Comparison of ENCODE assay signal across 9 cellular contexts in genomic region chr1:65791860-65792670, GRCh38. TPM values are rescaled to one million over a fixed set of nuclear protein-coding genes. Genes with fewer than 3 reads are reported as not detected.
DNase-seq lines count a peak whose midpoint lies in the region; ATAC-seq and TF ChIP-seq lines count a peak whose summit lies in the region.
"Had no signal": no experiment of that assay in that cellular context is flagged by ENCODE, and none has a peak within 500 bp of the region (broad histone marks: within the 10 kb centered on the region; RNA-seq: fewer than 3 reads in every experiment).

No MANE protein-coding gene starts in this region.

- no peak overlapping the region for H3K27ac Mint-ChIP-seq in Calu3 (ENCODE audit: unreplicated experiment)
- H3K27ac Mint-ChIP-seq: stimulated activated effector memory CD8-positive, alpha-beta T cell treated with anti-CD3 and anti-CD28 coated beads, Interleukin-12 subunit alpha, Interleukin-12 subunit beta, amount 100 ng/mL, for 72 hours had no signal

- no peaks in the 10 kb centered on the region for H3K4me1 Mint-ChIP-seq in Calu3 (ENCODE audit: low read depth, unreplicated experiment)
- H3K4me1 Mint-ChIP-seq: stimulated activated effector memory CD8-positive, alpha-beta T cell treated with anti-CD3 and anti-CD28 coated beads, Interleukin-12 subunit alpha, Interleukin-12 subunit beta, amount 100 ng/mL, for 72 hours had no signal

- H3K36me3 Mint-ChIP-seq in Calu3 (ENCODE audit: insufficient read depth, unreplicated experiment), result no peaks in the 10 kb centered on the region
- H3K36me3 Mint-ChIP-seq: stimulated activated effector memory CD8-positive, alpha-beta T cell treated with anti-CD3 and anti-CD28 coated beads, Interleukin-12 subunit alpha, Interleukin-12 subunit beta, amount 100 ng/mL, for 72 hours had no signal

- H3K36me3 ChIP-seq in neuronal stem cell (replicated peaks in 1 of 2; ENCODE audit: control insufficient read depth in 2 of 2, insufficient read depth in 2 of 2, low read length in 2 of 2), result no peaks in the 10 kb centered on the region

- peaks cover 0 to 1% of the 10 kb centered on the region in 2 donors for H3K4me1 ChIP-seq in neuronal stem cell (ENCODE audit: control insufficient read depth in 2 of 2, insufficient read depth in 1 of 2, low read depth in 1 of 2, low read length in 2 of 2)

- no peaks in the 10 kb centered on the region for H3K79me1 ChIP-seq in neuronal stem cell (ENCODE audit: low read depth, low read length)

- H3K14ac ChIP-seq in neuronal stem cell (ENCODE audit: low read length), result no peak overlapping the region

- no peak for DNase-seq in Calu3
- DNase-seq in NCI-H526 (lab: John Stamatoyannopoulos, UW), result peak; percentile 70 to 73
- DNase-seq in foreskin fibroblast, result peak in 1 of 2 donors; percentile 51
- peak; percentile 42 for DNase-seq in neuronal stem cell (ENCODE audit: low spot score)
- DNase-seq in NCI-H2107 (lab: John Stamatoyannopoulos, UW), result no peak
- DNase-seq in DMS79 treated with DMSO at 0.1 percent for 48 hours (lab: John Stamatoyannopoulos, UW), result no peak
- DNase-seq in T-helper 2 cell, result no peak

- no peak overlapping the region for H3K27ac ChIP-seq in neuronal stem cell (replicated peaks; ENCODE audit: low read length)

- H2AFZ ChIP-seq in neuronal stem cell (ENCODE audit: low read length), result peak overlapping the region; percentile 95

- TF ChIP-seq CTCF in Calu3 (IDR thresholded peaks at IDR 0.05; ENCODE audit: unreplicated experiment) (no peak), foreskin fibroblast (IDR thresholded peaks at IDR 0.05; ENCODE audit: low read depth, low read length) (no peak)

- no peak overlapping the region for H3K18ac ChIP-seq in neuronal stem cell (ENCODE audit: low read length)

- no peak overlapping the region for H2BK120ac ChIP-seq in neuronal stem cell (ENCODE audit: low read depth, low read length)

- intact Hi-C loops in Calu3 (cut with micrococcal nuclease; ENCODE audit: unreplicated experiment), result no loop called here

- H3K4me3 Mint-ChIP-seq in Calu3 (ENCODE audit: low read depth, unreplicated experiment), result peak overlapping the region; percentile 59
- H3K4me3 Mint-ChIP-seq: stimulated activated effector memory CD8-positive, alpha-beta T cell treated with anti-CD3 and anti-CD28 coated beads, Interleukin-12 subunit alpha, Interleukin-12 subunit beta, amount 100 ng/mL, for 72 hours had no signal

- no peak overlapping the region for H2BK15ac ChIP-seq in neuronal stem cell (ENCODE audit: low read length)

- peaks cover 5 to 62% (median 33%) of the 10 kb centered on the region in 3 experiments for H3K27me3 ChIP-seq in neuronal stem cell (ENCODE audit: control insufficient read depth in 3 of 3, insufficient read depth in 3 of 3, low read depth in 1 of 3, low read length in 3 of 3)

- no CpG with 5 or more reads among the region's 35 CpGs for WGBS in neuronal stem cell (ENCODE audit: extremely low coverage in 2 of 2, insufficient read length in 2 of 2, insufficient replicate concordance in 1 of 2), 2 donors

- no peak for ATAC-seq in HG02763 (IDR thresholded peaks at IDR 0.05; ENCODE audit: unreplicated experiment)

- no peak overlapping the region for H3K9ac ChIP-seq in neuronal stem cell (ENCODE audit: low read depth, low read length, poor library complexity)

- no peaks in the 10 kb centered on the region for H3K9me3 ChIP-seq in neuronal stem cell (replicated peaks in 1 of 2; ENCODE audit: control insufficient read depth in 2 of 2, insufficient read depth in 1 of 2, low read depth in 1 of 2, low read length in 2 of 2)

- H3K27me3 Mint-ChIP-seq in Calu3 (ENCODE audit: unreplicated experiment), result peaks cover 74% of the 10 kb centered on the region

- CTCF ChIA-PET in Calu3 (lab: Charles Lee), result interaction anchor here (0.7 kb wide), 2 partner anchors 79 to 318 kb away, joined by 3 read pairs; no protein-coding TSS in a partner anchor

- H4K91ac ChIP-seq in neuronal stem cell (ENCODE audit: low read depth, low read length, poor library complexity), result no peak overlapping the region

- no peak overlapping the region for H2AK5ac ChIP-seq in neuronal stem cell (ENCODE audit: low read depth, low read length)

- no peak overlapping the region for H2BK5ac ChIP-seq in neuronal stem cell (ENCODE audit: low read length)

- H3K9me3 Mint-ChIP-seq in Calu3 (ENCODE audit: low read depth, unreplicated experiment), result peaks cover 2% of the 10 kb centered on the region

- BruUV-seq in Calu3 (replicated peaks; lab: Mats Ljungman, UMichigan), result no TSS peak

- peak overlapping the region; percentile 74 for H3K4me2 ChIP-seq in neuronal stem cell (ENCODE audit: insufficient read depth, low read length, poor library complexity, severe bottlenecking)

- H4K8ac ChIP-seq in neuronal stem cell (ENCODE audit: low read depth, low read length), result no peak overlapping the region

- H3K4me3 ChIP-seq in foreskin fibroblast (ENCODE audit: low read depth in 1 of 2, low read length in 2 of 2) (peak overlapping the region; percentile 36 to 64), neuronal stem cell (ENCODE audit: low read length in 2 of 2) (peak overlapping the region; percentile 45 to 78)

- no peak overlapping the region for H2BK12ac ChIP-seq in neuronal stem cell (ENCODE audit: low read length)

- no peak overlapping the region for H3K4ac ChIP-seq in neuronal stem cell (ENCODE audit: low read length)

- no peak overlapping the region for H3K23ac ChIP-seq in neuronal stem cell (ENCODE audit: low read depth, low read length, poor library complexity)

RNA-seq across cellular contexts. Expression of gene PDE4B, which starts 0.6 kb away (rescaled TPM):
- total RNA-seq in Calu3 (2022), result 2.2 and 2.9 TPM in 2 replicates
- 6.2 TPM for polyA plus RNA-seq in neuronal stem cell (2013, experiment 1 of 2)
- 5.7 TPM for polyA plus RNA-seq in neuronal stem cell (2013, experiment 2 of 2)

Comparison
In these comparisons a context has a peak if more than half of its experiments do, and no peak if none do; other contexts are left out.
1. DNase-seq: peak in NCI-H526 (2 of 2) and neuronal stem cell (single experiment); none in Calu3 (single experiment), NCI-H2107 (single experiment), DMS79 treated with DMSO at 0.1 percent for 48 hours (single experiment) and T-helper 2 cell (0 of 5).